ENCODE assay signal across 1 cellular context in the genomic region with DNA sequence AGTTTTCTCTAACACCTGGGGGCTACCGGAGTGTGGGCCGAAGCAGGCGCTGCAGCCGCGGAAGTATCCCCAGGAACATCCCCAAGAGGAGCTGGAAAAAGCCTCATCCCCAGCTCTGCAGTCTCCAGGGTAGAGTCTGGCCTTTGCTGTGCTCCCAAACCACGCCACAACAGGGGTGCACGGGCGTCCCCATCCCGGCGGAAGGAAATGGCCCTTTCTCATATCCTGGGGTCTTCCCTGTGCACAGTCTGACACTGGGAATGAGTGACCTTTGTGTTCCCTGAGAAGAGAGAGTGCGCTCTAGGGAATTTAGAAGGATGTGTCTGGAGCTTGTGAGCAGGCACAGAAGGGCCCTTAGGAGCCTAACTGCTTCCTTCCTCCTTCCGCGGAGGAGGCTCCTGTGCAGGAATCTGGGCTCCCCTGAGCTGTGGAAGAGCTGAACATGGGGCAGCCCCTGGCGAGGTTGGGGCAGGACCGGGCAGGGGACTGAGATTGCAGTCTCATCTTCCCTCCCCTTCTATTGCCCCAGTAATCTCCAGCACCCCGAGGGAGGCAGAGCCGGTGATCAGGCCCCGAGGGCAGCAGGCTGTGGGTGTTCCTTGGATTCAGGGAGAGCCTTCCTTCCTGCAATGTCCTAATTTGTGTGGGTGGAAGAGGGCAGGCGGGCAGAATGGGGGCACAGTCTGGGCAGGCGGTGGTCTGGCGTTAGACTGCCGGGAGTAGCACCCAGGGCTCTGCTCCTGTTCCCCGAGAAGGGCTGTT.
TF ChIP-seq lines count a peak whose summit lies in the region.

No MANE protein-coding gene starts in this region.

TF ChIP-seq in A549, 52 proteins besides CTCF, POLR2A, EP300 and RAD21 (continued from another document):
- TF ChIP-seq FOSL2 (IDR thresholded peaks at IDR 0.05), result no peak
- no peak for TF ChIP-seq FOSL2 (CRISPR knock-in tag; IDR thresholded peaks at IDR 0.05)
- no peak for TF ChIP-seq TP53 (CRISPR knock-in tag; IDR thresholded peaks at IDR 0.05)
- TF ChIP-seq, protein P1, sequence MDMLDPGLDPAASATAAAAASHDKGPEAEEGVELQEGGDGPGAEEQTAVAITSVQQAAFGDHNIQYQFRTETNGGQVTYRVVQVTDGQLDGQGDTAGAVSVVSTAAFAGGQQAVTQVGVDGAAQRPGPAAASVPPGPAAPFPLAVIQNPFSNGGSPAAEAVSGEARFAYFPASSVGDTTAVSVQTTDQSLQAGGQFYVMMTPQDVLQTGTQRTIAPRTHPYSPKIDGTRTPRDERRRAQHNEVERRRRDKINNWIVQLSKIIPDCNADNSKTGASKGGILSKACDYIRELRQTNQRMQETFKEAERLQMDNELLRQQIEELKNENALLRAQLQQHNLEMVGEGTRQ (IDR thresholded peaks at IDR 0.05), result no peak
